Comparison of ENCODE assay signal across 26 cellular contexts in genomic region chr7:6183006-6183405, GRCh38.
DNase-seq lines count a peak whose midpoint lies in the region; ATAC-seq and TF ChIP-seq lines count a peak whose summit lies in the region.
"Had no signal": no experiment of that assay in that cellular context is flagged by ENCODE, and none has a peak within 500 bp of the region (broad histone marks: within the 10 kb centered on the region; RNA-seq: fewer than 3 reads in every experiment).

No MANE protein-coding gene starts in this region.

- H3K4me1 Mint-ChIP-seq in T-helper 17 cell = peaks cover 10% of the 10 kb centered on the region
- no peaks in the 10 kb centered on the region for H3K4me1 Mint-ChIP-seq in CD8-positive, alpha-beta T cell (ENCODE audit: low read depth)

- no peak for TF ChIP-seq CTCF in thyroid gland (IDR thresholded peaks at IDR 0.05)
- TF ChIP-seq CTCF in CD8-positive, alpha-beta T cell (IDR thresholded peaks at IDR 0.05) = no peak

- no peak overlapping the region for H3K4me3 Mint-ChIP-seq in T-helper 17 cell
- H3K4me3 Mint-ChIP-seq in CD8-positive, alpha-beta T cell = no peak overlapping the region
- H3K4me3 Mint-ChIP-seq: CD4-positive, alpha-beta T cell had no signal

- H3K27ac ChIP-seq in BLaER1 treated with 17β-estradiol and CSF1 and Interleukin-3, amounts not matched to agents 10 nM and 100 nM = peak overlapping the region in 5 of 11 experiments; percentile 14 to 89 (median 20); a peak in 6 of 22 replicates
- peak overlapping the region in 1 of 3 donors; percentile 27 for H3K27ac ChIP-seq in thyroid gland
- H3K27ac ChIP-seq in CD8-positive, alpha-beta T cell (ENCODE audit: low read depth, low read length) = no peak overlapping the region
- no peak overlapping the region for H3K27ac ChIP-seq in effector memory CD4-positive, alpha-beta T cell (ENCODE audit: insufficient read depth, low read length, poor library complexity, severe bottlenecking)
- H3K27ac ChIP-seq: PC-9, SJCRH30 had no signal

- intact Hi-C loops in thyroid gland (cut with DNase I) = no loop called here
- intact Hi-C loops in CD8-positive, alpha-beta T cell (cut with DNase I, micrococcal nuclease) = no loop called here

- ATAC-seq in T-helper 17 cell (no peak), GM18907 (IDR thresholded peaks at IDR 0.05; ENCODE audit: unreplicated experiment) (no peak)
- no peak for ATAC-seq in CD8-positive, alpha-beta T cell
- ATAC-seq: Right ventricle myocardium inferior, SK-N-SH treated with all-trans-retinoic acid at 6 μM for 48 hours had no signal

- H3K27ac Mint-ChIP-seq in T-helper 17 cell = peak overlapping the region; percentile 76
- no peak overlapping the region for H3K27ac Mint-ChIP-seq in CD8-positive, alpha-beta T cell
- H3K27ac Mint-ChIP-seq: CD4-positive, alpha-beta T cell had no signal

- no peak for TF ChIP-seq POLR2A in thyroid gland (IDR thresholded peaks at IDR 0.05)

- H3K4me1 ChIP-seq in BLaER1 treated with 17β-estradiol and CSF1 and Interleukin-3, amounts not matched to agents 10 nM and 100 nM = peaks cover 47 to 62% (median 51%) of the 10 kb centered on the region in 10 experiments
- peaks cover 11 to 25% of the 10 kb centered on the region in 2 donors for H3K4me1 ChIP-seq in thyroid gland
- H3K4me1 ChIP-seq in CD8-positive, alpha-beta T cell (ENCODE audit: insufficient read depth, low read length) = no peaks in the 10 kb centered on the region
- no peaks in the 10 kb centered on the region for H3K4me1 ChIP-seq in effector memory CD4-positive, alpha-beta T cell (ENCODE audit: control insufficient read depth, insufficient read depth, low read length, poor library complexity, severe bottlenecking)
- H3K4me1 ChIP-seq: HAP-1 had no signal

- no peaks in the 10 kb centered on the region for H3K27me3 Mint-ChIP-seq in T-helper 17 cell
- H3K27me3 Mint-ChIP-seq in CD8-positive, alpha-beta T cell (ENCODE audit: low read depth) = no peaks in the 10 kb centered on the region
- H3K27me3 Mint-ChIP-seq: CD4-positive, alpha-beta T cell had no signal

- POLR2A ChIA-PET in CD8-positive, alpha-beta T cell (lab: Charles Lee) = no interaction called here

- DNase-seq in T-helper 17 cell = no peak
- DNase-seq in kidney glomerular epithelial cell (lab: John Stamatoyannopoulos, UW) = peak; percentile 13
- peak; percentile 64 to 76 for DNase-seq in thyroid gland
- DNase-seq in GOT3 (lab: John Stamatoyannopoulos, UW) = no peak
- DNase-seq in CD8-positive, alpha-beta T cell = no peak
- DNase-seq in effector memory CD4-positive, alpha-beta T cell = no peak
- DNase-seq: 8988T; CD4-positive, alpha-beta T cell; COR-L47; DMS53; KBM-7; NCI-H1105; NCI-H1436 treated with DMSO at 0.1 percent for 48 hours; NCI-H1930; NCI-H2107; NCI-H446; NCI-H524 treated with DMSO at 0.1 percent for 48 hours; NCI-H82; NK-92 treated with Interleukin-12 subunit alpha and Interleukin-12 subunit beta, amount 100 ng/mL, for 24 hours; PC-9; SJCRH30 had no signal

- CTCF ChIA-PET in CD8-positive, alpha-beta T cell (lab: Charles Lee) = no interaction called here

- H3K9ac ChIP-seq in BLaER1 treated with 17β-estradiol and CSF1 and Interleukin-3, amounts not matched to agents 10 nM and 100 nM = no peak overlapping the region

- 26 to 55% methylated on average over 10 of the region's 10 CpGs for WGBS in thyroid gland, 2 donors

- no peak overlapping the region for H3K4me3 ChIP-seq in BLaER1 treated with 17β-estradiol and CSF1 and Interleukin-3, amounts not matched to agents 10 nM and 100 nM
- H3K4me3 ChIP-seq in thyroid gland (replicated peaks in 1 of 3) = no peak overlapping the region
- H3K4me3 ChIP-seq in CD8-positive, alpha-beta T cell (ENCODE audit: low read depth, low read length) = no peak overlapping the region
- H3K4me3 ChIP-seq in effector memory CD4-positive, alpha-beta T cell (ENCODE audit: insufficient read depth, low read depth, low read length, poor library complexity, severe bottlenecking) = no peak overlapping the region
- H3K4me3 ChIP-seq: HAP-1, PC-9, SJCRH30 had no signal

- no peaks in the 10 kb centered on the region for H3K9me3 ChIP-seq in BLaER1 treated with 17β-estradiol and CSF1 and Interleukin-3, amounts not matched to agents 10 nM and 100 nM (replicated peaks in 1 of 11)
- H3K9me3 ChIP-seq in T-helper 17 cell (ENCODE audit: control insufficient read depth, low read length, poor library complexity, severe bottlenecking) = no peaks in the 10 kb centered on the region
- no peaks in the 10 kb centered on the region for H3K9me3 ChIP-seq in thyroid gland
- H3K9me3 ChIP-seq in CD8-positive, alpha-beta T cell (ENCODE audit: low read length) = no peaks in the 10 kb centered on the region
- no peaks in the 10 kb centered on the region for H3K9me3 ChIP-seq in effector memory CD4-positive, alpha-beta T cell (ENCODE audit: control insufficient read depth, low read length)
- H3K9me3 ChIP-seq: HAP-1, SJCRH30 had no signal

- peaks cover 8% of the 10 kb centered on the region for H3K36me3 Mint-ChIP-seq in T-helper 17 cell (ENCODE audit: low read depth)
- H3K36me3 Mint-ChIP-seq in CD8-positive, alpha-beta T cell = peaks cover 15% of the 10 kb centered on the region

- no peaks in the 10 kb centered on the region for H4K20me1 ChIP-seq in BLaER1 treated with 17β-estradiol and CSF1 and Interleukin-3, amounts not matched to agents 10 nM and 100 nM

- peak overlapping the region; percentile 28 to 66 (median 50); a peak in 19 of 22 replicates for H3K4me2 ChIP-seq in BLaER1 treated with 17β-estradiol and CSF1 and Interleukin-3, amounts not matched to agents 10 nM and 100 nM
- H3K4me2 ChIP-seq: PC-9 had no signal

- no peaks in the 10 kb centered on the region for H3K9me3 Mint-ChIP-seq in CD8-positive, alpha-beta T cell
- H3K9me3 Mint-ChIP-seq: CD4-positive, alpha-beta T cell had no signal

- H3K36me3 ChIP-seq in BLaER1 treated with 17β-estradiol and CSF1 and Interleukin-3, amounts not matched to agents 10 nM and 100 nM = peaks cover 16 to 37% (median 23%) of the 10 kb centered on the region in 11 experiments; a peak in 21 of 22 replicates
- peaks cover 4 to 10% of the 10 kb centered on the region in 2 donors for H3K36me3 ChIP-seq in thyroid gland
- H3K36me3 ChIP-seq in CD8-positive, alpha-beta T cell (ENCODE audit: insufficient read depth, low read length) = no peaks in the 10 kb centered on the region
- H3K36me3 ChIP-seq in effector memory CD4-positive, alpha-beta T cell (ENCODE audit: control insufficient read depth, insufficient read depth, low read length) = peaks cover 7% of the 10 kb centered on the region
- H3K36me3 ChIP-seq: HAP-1, SJCRH30 had no signal

- no peaks in the 10 kb centered on the region for H3K27me3 ChIP-seq in BLaER1 treated with 17β-estradiol and CSF1 and Interleukin-3, amounts not matched to agents 10 nM and 100 nM
- no peaks in the 10 kb centered on the region for H3K27me3 ChIP-seq in thyroid gland
- no peaks in the 10 kb centered on the region for H3K27me3 ChIP-seq in CD8-positive, alpha-beta T cell (ENCODE audit: insufficient read depth, low read length)
- H3K27me3 ChIP-seq in effector memory CD4-positive, alpha-beta T cell (replicated peaks; ENCODE audit: control insufficient read depth, insufficient read depth, low read length, poor library complexity, severe bottlenecking) = no peaks in the 10 kb centered on the region
- H3K27me3 ChIP-seq: SJCRH30 had no signal

Comparison
In these comparisons a context has a peak if more than half of its experiments do, and no peak if none do; other contexts are left out.
1. DNase-seq: peak in kidney glomerular epithelial cell (single experiment) and thyroid gland (2 of 2); none in T-helper 17 cell (0 of 3), GOT3 (single experiment), CD8-positive, alpha-beta T cell (0 of 7) and effector memory CD4-positive, alpha-beta T cell (0 of 3).